Comparison of ENCODE assay signal across 15 cellular contexts in genomic region chr13:19153782-19154450, GRCh38. TPM values are rescaled to one million over a fixed set of nuclear protein-coding genes. Genes with fewer than 3 reads are reported as not detected.
A peak's percentile ranks its signal among the peaks of the same experiment; 100 is the strongest.
DNase-seq lines count a peak whose midpoint lies in the region; ATAC-seq and TF ChIP-seq lines count a peak whose summit lies in the region.
"Had no signal": no experiment of that assay in that cellular context is flagged by ENCODE, and none has a peak within 500 bp of the region (broad histone marks: within the 10 kb centered on the region; RNA-seq: fewer than 3 reads in every experiment).

No MANE protein-coding gene starts in this region.

- H3K4me3 ChIP-seq in H7 (ENCODE audit: insufficient read depth, low read depth, low read length) (no peak overlapping the region), PC-9 (no peak overlapping the region)
- H3K4me3 ChIP-seq: adrenal gland had no signal

- H3K4me3 Mint-ChIP-seq in activated naive CD4-positive, alpha-beta T cell treated with anti-CD3 and anti-CD28 coated beads for 36 hours: no peak overlapping the region
- H3K4me3 Mint-ChIP-seq: CD4-positive, alpha-beta T cell; dendritic cell treated with granulocyte-macrophage colony-stimulating factor and Interleukin-4, amounts not matched to agents 40 ng/mL and 50 ng/mL, for 4 days had no signal

- no peaks in the 10 kb centered on the region for H3K9me2 ChIP-seq in PC-9 (ENCODE audit: insufficient read depth)

- no TSS peak for BruUV-seq in PC-9 (replicated peaks; lab: Mats Ljungman, UMichigan)

- H3K9me3 ChIP-seq in PC-9 (ENCODE audit: insufficient read depth, low read depth): no peaks in the 10 kb centered on the region
- H3K9me3 ChIP-seq: adrenal gland had no signal

- H3K9me3 Mint-ChIP-seq in activated naive CD4-positive, alpha-beta T cell treated with anti-CD3 and anti-CD28 coated beads for 36 hours: peaks cover 3% of the 10 kb centered on the region

- H3K27ac Mint-ChIP-seq in activated naive CD4-positive, alpha-beta T cell treated with anti-CD3 and anti-CD28 coated beads for 36 hours: no peak overlapping the region
- H3K27ac Mint-ChIP-seq: CD4-positive, alpha-beta T cell; dendritic cell treated with granulocyte-macrophage colony-stimulating factor and Interleukin-4, amounts not matched to agents 40 ng/mL and 50 ng/mL, for 4 days had no signal

- H3K27me3 Mint-ChIP-seq in activated naive CD4-positive, alpha-beta T cell treated with anti-CD3 and anti-CD28 coated beads for 36 hours (ENCODE audit: low read depth): no peaks in the 10 kb centered on the region
- H3K27me3 Mint-ChIP-seq: CD4-positive, alpha-beta T cell; dendritic cell treated with granulocyte-macrophage colony-stimulating factor and Interleukin-4, amounts not matched to agents 40 ng/mL and 50 ng/mL, for 4 days had no signal

- no peaks in the 10 kb centered on the region for H3K36me3 Mint-ChIP-seq in activated naive CD4-positive, alpha-beta T cell treated with anti-CD3 and anti-CD28 coated beads for 36 hours (ENCODE audit: low read depth)

- TF ChIP-seq CTCF in PC-9 (conservative IDR thresholded peaks at IDR 0.05): peak; percentile 56; the same call in 1 of the 2 replicates

- no peaks in the 10 kb centered on the region for H3K4me1 ChIP-seq in PC-9 (replicated peaks; ENCODE audit: insufficient read depth)
- H3K4me1 ChIP-seq: adrenal gland had no signal

- no peak overlapping the region for H3K4me2 ChIP-seq in PC-9

- H2AFZ ChIP-seq in PC-9: no peak overlapping the region

- POLR2A ChIA-PET in PC-9 (lab: Charles Lee; ENCODE audit: unreplicated experiment): no interaction called here

- H3K36me3 ChIP-seq in H7 (replicated peaks; ENCODE audit: control insufficient read depth, insufficient read depth, low read length): no peaks in the 10 kb centered on the region
- H3K36me3 ChIP-seq in PC-9 (ENCODE audit: low read depth): no peaks in the 10 kb centered on the region
- H3K36me3 ChIP-seq: adrenal gland had no signal

- no peaks in the 10 kb centered on the region for H3F3A ChIP-seq in PC-9 (ENCODE audit: insufficient read depth, low read depth)

- no peaks in the 10 kb centered on the region for H3K79me2 ChIP-seq in PC-9 (ENCODE audit: low read depth)

- DNase-seq in activated naive CD4-positive, alpha-beta T cell treated with anti-CD3 and anti-CD28 coated beads for 36 hours: peak; percentile 47
- DNase-seq in activated naive CD4-positive, alpha-beta T cell treated with anti-CD3 and anti-CD28 coated beads, Interleukin-2, amount 50 U/mL, for 16 hours: no peak
- peak; percentile 19 for DNase-seq in H7
- DNase-seq in PC-9: no peak
- DNase-seq in stimulated activated naive CD8-positive, alpha-beta T cell treated with anti-CD3 and anti-CD28 coated beads, Interleukin-15, Interleukin-2, amounts not matched to agents 100 U/mL and 50 U/mL, for 24 hours: peak; percentile 19
- no peak for DNase-seq in GM03348 (ENCODE audit: low spot score)
- no peak for DNase-seq in 8988T
- DNase-seq: CD4-positive, alpha-beta T cell; MV-4-11; NCI-H524 treated with DMSO at 0.1 percent for 48 hours; T-helper 1 cell had no signal

- no peaks in the 10 kb centered on the region for H4K20me1 ChIP-seq in PC-9 (ENCODE audit: insufficient read depth)

- CTCF ChIA-PET in activated naive CD4-positive, alpha-beta T cell treated with anti-CD3 and anti-CD28 coated beads for 36 hours (lab: Charles Lee): no interaction called here
- CTCF ChIA-PET in PC-9 (lab: Charles Lee): interaction anchor here (0.6 kb wide), 1 partner anchor 13 kb away, joined by 20 read pairs; no protein-coding TSS in a partner anchor

- H3K27ac ChIP-seq in PC-9: no peak overlapping the region
- H3K27ac ChIP-seq: adrenal gland had no signal

- intact Hi-C loops in activated naive CD4-positive, alpha-beta T cell treated with anti-CD3 and anti-CD28 coated beads for 36 hours (cut with micrococcal nuclease): loop anchor here (5.0 to 10.0 kb wide), 3 partner anchors 431 to 1008 kb away; partner anchors contain the start of gene GJA3
- intact Hi-C loops in PC-9 (cut with micrococcal nuclease; ENCODE audit: unreplicated experiment): no loop called here

- no peak for ATAC-seq in stimulated activated naive CD8-positive, alpha-beta T cell treated with anti-CD3 and anti-CD28 coated beads, Interleukin-15, Interleukin-2, amounts not matched to agents 100 U/mL and 50 U/mL, for 24 hours
- no peak for ATAC-seq in GM18519 (IDR thresholded peaks at IDR 0.05; ENCODE audit: low FRiP score, unreplicated experiment)

- no peaks in the 10 kb centered on the region for H3K4me1 Mint-ChIP-seq in activated naive CD4-positive, alpha-beta T cell treated with anti-CD3 and anti-CD28 coated beads for 36 hours (ENCODE audit: low read depth)

- H3K27me3 ChIP-seq in H7 (ENCODE audit: control insufficient read depth, insufficient read depth, low read length) (no peaks in the 10 kb centered on the region), PC-9 (ENCODE audit: insufficient read depth, low read depth) (peaks cover 14% of the 10 kb centered on the region)
- H3K27me3 ChIP-seq: adrenal gland had no signal

RNA-seq across cellular contexts. Expression of gene TUBA3C, which starts 27.7 kb away (rescaled TPM):
- total RNA-seq in activated naive CD4-positive, alpha-beta T cell treated with anti-CD3 and anti-CD28 coated beads for 36 hours: not detected
- total RNA-seq in H7 (2014; rRNA removed; shearing (Covaris generic)): not detected in 2 replicates
- not detected in 2 replicates for total RNA-seq in PC-9 (2021)
- total RNA-seq: adrenal gland; CD4-positive, alpha-beta T cell; mononuclear cell had no signal

Comparison
In these comparisons a context has a peak if more than half of its experiments do, and no peak if none do; other contexts are left out.
1. DNase-seq: peak in activated naive CD4-positive, alpha-beta T cell treated with anti-CD3 and anti-CD28 coated beads for 36 hours (single experiment), H7 (single experiment) and stimulated activated naive CD8-positive, alpha-beta T cell treated with anti-CD3 and anti-CD28 coated beads, Interleukin-15, Interleukin-2, amounts not matched to agents 100 U/mL and 50 U/mL, for 24 hours (single experiment); none in activated naive CD4-positive, alpha-beta T cell treated with anti-CD3 and anti-CD28 coated beads, Interleukin-2, amount 50 U/mL, for 16 hours (single experiment), PC-9 (0 of 2), GM03348 (single experiment) and 8988T (single experiment).